Comparison of ENCODE assay signal across 19 cellular contexts in the genomic region with DNA sequence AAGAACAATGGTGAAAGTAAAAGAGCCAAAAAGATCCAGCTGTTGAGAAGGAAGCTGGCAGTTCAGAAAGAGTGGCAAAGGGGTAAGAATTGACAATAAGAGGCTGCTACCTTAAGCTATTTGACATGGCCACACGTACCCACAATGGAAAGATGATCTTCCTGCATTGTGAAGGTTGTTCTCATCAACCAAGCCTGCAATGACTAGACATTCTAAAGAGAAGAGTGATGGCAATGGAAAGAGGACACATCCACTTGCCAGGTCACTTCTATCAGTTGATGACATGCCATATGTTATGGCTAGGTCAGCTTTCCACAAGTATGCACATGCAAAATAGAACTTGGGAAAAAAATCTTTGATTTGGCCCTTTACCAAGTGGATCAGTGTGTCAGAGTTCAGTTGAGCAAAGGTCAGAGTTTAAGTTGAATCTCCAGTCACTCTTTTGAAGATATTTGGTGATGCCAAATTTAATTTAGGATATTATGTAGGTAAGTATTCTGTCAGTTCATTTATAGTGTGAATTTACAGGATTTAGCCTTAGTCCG.
"Had no signal": no experiment of that assay in that cellular context is flagged by ENCODE, and none has a peak within 500 bp of the region (broad histone marks: within the 10 kb centered on the region; RNA-seq: fewer than 3 reads in every experiment).

No MANE protein-coding gene starts in this region.

- DNase-seq: activated CD4-positive, alpha-beta T cell treated with anti-CD3 and anti-CD28 coated beads, Interleukin-2, amount 50 U/mL, for 1 hour; activated CD8-positive, alpha-beta memory T cell treated with anti-CD3 and anti-CD28 coated beads, Interleukin-2, amount 50 U/mL, for 4 hours; activated naive CD4-positive, alpha-beta T cell treated with anti-CD3 and anti-CD28 coated beads for 36 hours; activated T-cell treated with anti-CD3 and anti-CD28 coated beads, Interleukin-2, amount 50 U/mL, for 4 hours; brain microvascular endothelial cell; colonic mucosa; foreskin melanocyte; head of caudate nucleus; lower lobe of right lung; nucleus accumbens; retina; T-helper 1 cell; T-helper 9 cell; upper lobe of left lung had no signal

- H3K4me1 ChIP-seq: colonic mucosa, lower lobe of right lung, suprapubic skin, upper lobe of left lung had no signal

- H3K9me3 ChIP-seq: colonic mucosa, lower lobe of right lung, suprapubic skin, upper lobe of left lung had no signal

- ATAC-seq: activated CD4-positive, CD25-positive, alpha-beta regulatory T cell treated with anti-CD3 and anti-CD28 coated beads, Interleukin-2, amount 50 U/mL, for 24 hours; activated T-cell treated with anti-CD3 and anti-CD28 coated beads, Interleukin-2, amount 50 U/mL, for 4 hours; lower lobe of right lung; natural killer cell treated with Interleukin-12 subunit alpha and Interleukin-12 subunit beta and Interleukin-15 and Interleukin-18, amount 100 ng/mL, for 72 hours; SK-N-SH treated with all-trans-retinoic acid at 6 μM for 48 hours had no signal

- H3K27ac ChIP-seq: brain microvascular endothelial cell, colonic mucosa, lower lobe of right lung, skin epidermis, suprapubic skin, upper lobe of left lung had no signal

- H3K4me3 ChIP-seq: colonic mucosa, lower lobe of right lung, skin epidermis, suprapubic skin, upper lobe of left lung had no signal

- H3K27me3 ChIP-seq: brain microvascular endothelial cell, colonic mucosa, suprapubic skin, upper lobe of left lung had no signal
